In genomic region chr2:39059366-39059952, GRCh38 we compare ENCODE assay signal across 8 cellular contexts.
DNase-seq lines count a peak whose midpoint lies in the region; ATAC-seq, FAIRE-seq and TF ChIP-seq lines count a peak whose summit lies in the region.

No MANE protein-coding gene starts in this region.

- H3K9ac ChIP-seq in endothelial cell of umbilical vein (replicated peaks; ENCODE audit: extremely low read depth, insufficient read depth, low read length), result no peak overlapping the region

- H3K79me2 ChIP-seq in endothelial cell of umbilical vein (ENCODE audit: control insufficient read depth, insufficient read depth, low read length) (peaks cover 2% of the 10 kb centered on the region), osteoblast (ENCODE audit: insufficient read depth, low read length) (no peaks in the 10 kb centered on the region)

- CTCF ChIA-PET in endothelial cell of umbilical vein (lab: Charles Lee), result interaction anchor here (1.1 to 11.5 kb wide), 7 partner anchors 20 to 173 kb away, joined by 3 to 232 read pairs (median 5); no protein-coding TSS in a partner anchor

- intact Hi-C loops in endothelial cell of umbilical vein (cut with micrococcal nuclease), result loop anchor here (1.0 to 2.0 kb wide), 2 partner anchors 61 to 169 kb away; partner anchors contain the start of gene SOS1

- H3K4me2 ChIP-seq in endothelial cell of umbilical vein (ENCODE audit: insufficient read depth, low read length) (no peak overlapping the region), osteoblast (ENCODE audit: insufficient read depth, low read length) (no peak overlapping the region)

- TF ChIP-seq POLR2A in endothelial cell of umbilical vein (IDR thresholded peaks at IDR 0.05; ENCODE audit: low read depth, low read length), result no peak

- BruUV-seq in endothelial cell of umbilical vein (replicated peaks; lab: Mats Ljungman, UMichigan), result no TSS peak

- peak; percentile 14 to 41 for TF ChIP-seq CTCF in endothelial cell of umbilical vein (IDR thresholded peaks at IDR 0.05; ENCODE audit: extremely low read depth in 1 of 2, insufficient read depth in 1 of 2, low read depth in 1 of 2, low read length in 2 of 2)
- peak; percentile 70 for TF ChIP-seq CTCF in osteoblast (IDR thresholded peaks at IDR 0.05; ENCODE audit: extremely low read depth, low read depth, low read length)

- H3K4me3 ChIP-seq in endothelial cell of umbilical vein (replicated peaks in 1 of 3; ENCODE audit: insufficient read depth in 1 of 3, low read depth in 1 of 3, low read length in 3 of 3), result no peak overlapping the region
- H3K4me3 ChIP-seq in osteoblast (ENCODE audit: insufficient read depth, low read length), result no peak overlapping the region

- POLR2A ChIA-PET in endothelial cell of umbilical vein (lab: Charles Lee), result no interaction called here

- H3K4me1 ChIP-seq in endothelial cell of umbilical vein (ENCODE audit: control insufficient read depth, extremely low read depth, insufficient read depth, low read length) (no peaks in the 10 kb centered on the region), osteoblast (ENCODE audit: insufficient read depth, low read length) (no peaks in the 10 kb centered on the region)

- peaks cover 0 to 3% of the 10 kb centered on the region in 2 experiments for H3K36me3 ChIP-seq in endothelial cell of umbilical vein (ENCODE audit: control insufficient read depth in 2 of 2, extremely low read depth in 1 of 2, insufficient read depth in 2 of 2, low read length in 2 of 2)
- H3K36me3 ChIP-seq in osteoblast (ENCODE audit: insufficient read depth, low read length), result peaks cover 5% of the 10 kb centered on the region

- H3K27me3 ChIP-seq in endothelial cell of umbilical vein (ENCODE audit: control insufficient read depth in 2 of 2, insufficient read depth in 2 of 2, low read length in 2 of 2), result no peaks in the 10 kb centered on the region
- H3K27me3 ChIP-seq in osteoblast (ENCODE audit: insufficient read depth, low read length), result no peaks in the 10 kb centered on the region

- DNase-seq in EL (peak; percentile 45), Kasumi-1 (lab: John Stamatoyannopoulos, UW) (peak; percentile 63 to 83), RKO (ENCODE audit: low spot score) (peak; percentile 74), endothelial cell of umbilical vein (ENCODE audit: low read depth, low spot score) (peak; percentile 60), osteoblast (ENCODE audit: insufficient read length, low spot score, missing footprints) (peak; percentile 46)

- H4K20me1 ChIP-seq in endothelial cell of umbilical vein (replicated peaks; ENCODE audit: control insufficient read depth, extremely low read depth, insufficient read depth, low read length) (no peaks in the 10 kb centered on the region), osteoblast (ENCODE audit: insufficient read depth, low read length) (peaks cover 11% of the 10 kb centered on the region)

- H2AFZ ChIP-seq in endothelial cell of umbilical vein (ENCODE audit: low read depth, low read length) (no peak overlapping the region), osteoblast (ENCODE audit: low read length) (no peak overlapping the region)

- ATAC-seq in HG03280 (IDR thresholded peaks at IDR 0.05; ENCODE audit: unreplicated experiment) (no peak), GM18520 (IDR thresholded peaks at IDR 0.05; ENCODE audit: unreplicated experiment) (no peak), GM18909 (IDR thresholded peaks at IDR 0.05; ENCODE audit: poor library complexity, unreplicated experiment) (no peak)

- dilution Hi-C loops in endothelial cell of umbilical vein (cut with MboI; ENCODE audit: extremely low pct_ligation_motif_present, low sequenced_read_pairs), result loop anchor here (25.0 kb wide), 1 partner anchor 178 kb away; the partner anchor contains the start of gene CDKL4

- H3K9me3 ChIP-seq in endothelial cell of umbilical vein (replicated peaks; ENCODE audit: control insufficient read depth, insufficient read depth, low read length) (no peaks in the 10 kb centered on the region), osteoblast (ENCODE audit: low read depth, low read length) (no peaks in the 10 kb centered on the region)

- H3K27ac ChIP-seq in endothelial cell of umbilical vein (ENCODE audit: insufficient read depth, low read depth, low read length) (no peak overlapping the region), osteoblast (ENCODE audit: low read depth, low read length) (no peak overlapping the region)

- FAIRE-seq in endothelial cell of umbilical vein (lab: Jason Lieb, UNC), result no peak

- H3K9me1 ChIP-seq in endothelial cell of umbilical vein (replicated peaks; ENCODE audit: control insufficient read depth, extremely low read depth, insufficient read depth, low read length), result no peaks in the 10 kb centered on the region

TF ChIP-seq in endothelial cell of umbilical vein, 7 proteins besides CTCF, POLR2A, EP300 and RAD21:
- TF ChIP-seq POLR2AphosphoS5 (IDR thresholded peaks at IDR 0.05; ENCODE audit: insufficient read depth, low read depth, low read length) (no peak), MYC (IDR thresholded peaks at IDR 0.05; ENCODE audit: low read depth, low read length) (no peak), MAX (IDR thresholded peaks at IDR 0.05; ENCODE audit: insufficient read depth, insufficient read length) (no peak), JUN (IDR thresholded peaks at IDR 0.05; ENCODE audit: borderline replicate concordance, insufficient read depth, insufficient read length, low read depth) (no peak), FOS (IDR thresholded peaks at IDR 0.05; ENCODE audit: borderline replicate concordance, insufficient read depth, low read length) (no peak), EZH2 (IDR thresholded peaks at IDR 0.05; ENCODE audit: borderline replicate concordance, low read depth, low read length, severe bottlenecking) (no peak), GATA2 (IDR thresholded peaks at IDR 0.05; ENCODE audit: insufficient read depth, insufficient read length, low read depth, low read length) (no peak)
